ENCODE assay signal across 12 cellular contexts in the genomic region with DNA sequence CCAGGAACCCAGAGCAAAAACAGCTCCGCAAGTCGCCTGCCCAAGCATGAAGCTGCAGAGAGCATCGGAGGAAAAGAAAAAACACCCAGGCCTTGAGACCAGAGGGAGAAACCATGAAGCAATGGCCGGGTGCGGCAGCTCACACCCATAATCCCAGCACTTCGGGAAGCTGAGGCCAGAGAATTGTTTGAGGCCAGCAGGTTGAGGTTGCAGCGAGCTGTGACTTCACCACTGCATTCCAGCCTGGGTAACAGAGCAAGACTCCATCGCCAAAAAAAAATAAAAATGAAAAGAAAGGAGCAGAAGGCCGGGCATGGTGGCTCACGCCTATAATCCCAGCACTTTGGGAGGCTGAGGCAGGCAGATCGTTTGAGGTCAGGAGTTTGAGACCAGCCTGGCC. TPM values are rescaled to one million over a fixed set of nuclear protein-coding genes. Genes with fewer than 3 reads are reported as not detected.
DNase-seq lines count a peak whose midpoint lies in the region; ATAC-seq and TF ChIP-seq lines count a peak whose summit lies in the region.
"Had no signal": no experiment of that assay in that cellular context is flagged by ENCODE, and none has a peak within 500 bp of the region (broad histone marks: within the 10 kb centered on the region; RNA-seq: fewer than 3 reads in every experiment).

No MANE protein-coding gene starts in this region.

- H3K9me3 ChIP-seq in trophoblast cell (ENCODE audit: insufficient read depth, low read depth, low read length), result no peaks in the 10 kb centered on the region
- no peaks in the 10 kb centered on the region for H3K9me3 ChIP-seq in upper lobe of left lung
- H3K9me3 ChIP-seq: Caco-2, HAP-1 had no signal

- H3K18ac ChIP-seq in trophoblast cell (ENCODE audit: low read length), result no peak overlapping the region

- POLR2A ChIA-PET in RWPE1 (lab: Yijun Ruan, JAX; ENCODE audit: low non-redundant PET), result interaction anchor here (0.6 kb wide), 1 partner anchor 127 kb away, joined by 3 read pairs; no protein-coding TSS in a partner anchor

- peak overlapping the region; percentile 56 for H2BK12ac ChIP-seq in trophoblast cell (ENCODE audit: low read length)

- WGBS in trophoblast cell (ENCODE audit: extremely low coverage, insufficient coverage, insufficient read length), result no CpG with 5 or more reads among the region's 11 CpGs
- WGBS in upper lobe of left lung, 2 donors, result 89 to 93% methylated on average over 11 of the region's 11 CpGs

- H2AFZ ChIP-seq in trophoblast cell (ENCODE audit: insufficient read depth, low read length, poor library complexity), result no peak overlapping the region
- H2AFZ ChIP-seq: GM23248 had no signal

- H3K27ac Mint-ChIP-seq in nephron progenitor cell, result peak overlapping the region; percentile 96
- H3K27ac Mint-ChIP-seq in activated CD4-positive, alpha-beta T cell treated with anti-CD3 and anti-CD28 coated beads, Interleukin-2, amount 10 ng/mL, durations not matched to agents 24 days and 14 days, result no peak overlapping the region
- H3K27ac Mint-ChIP-seq: B cell; CD4-positive, alpha-beta T cell had no signal

- peak overlapping the region; percentile 45 for H3K4me3 Mint-ChIP-seq in nephron progenitor cell
- no peak overlapping the region for H3K4me3 Mint-ChIP-seq in activated CD4-positive, alpha-beta T cell treated with anti-CD3 and anti-CD28 coated beads, Interleukin-2, amount 10 ng/mL, durations not matched to agents 24 days and 14 days
- H3K4me3 Mint-ChIP-seq: B cell; CD4-positive, alpha-beta T cell had no signal

- H3K23ac ChIP-seq in trophoblast cell (ENCODE audit: low read length), result no peak overlapping the region

- no peak overlapping the region for H3K4ac ChIP-seq in trophoblast cell (ENCODE audit: low read depth, low read length)

- H2AK5ac ChIP-seq in trophoblast cell (ENCODE audit: low read length), result no peak overlapping the region

- H4K8ac ChIP-seq in trophoblast cell (ENCODE audit: low read depth, low read length), result no peak overlapping the region

- intact Hi-C loops in activated CD4-positive, alpha-beta T cell treated with anti-CD3 and anti-CD28 coated beads, Interleukin-2, amount 10 ng/mL, durations not matched to agents 24 days and 14 days (cut with micrococcal nuclease), result loop anchor here (5.0 kb wide), 1 partner anchor 715 kb away; no protein-coding TSS in a partner anchor

- TF ChIP-seq POLR2A in upper lobe of left lung (IDR thresholded peaks at IDR 0.05), result no peak

- H3K36me3 ChIP-seq in trophoblast cell (ENCODE audit: control insufficient read depth in 1 of 2, insufficient read depth in 2 of 2, low read length in 2 of 2), result no peaks in the 10 kb centered on the region
- no peaks in the 10 kb centered on the region for H3K36me3 ChIP-seq in upper lobe of left lung
- H3K36me3 ChIP-seq: HAP-1 had no signal

- TF ChIP-seq CTCF in RWPE1 (conservative IDR thresholded peaks at IDR 0.05; ENCODE audit: low read depth) (no peak), nephron progenitor cell (IDR thresholded peaks at IDR 0.05) (no peak), upper lobe of left lung (IDR thresholded peaks at IDR 0.05) (no peak)

- H3K4me2 ChIP-seq in trophoblast cell (ENCODE audit: low read length), result no peak overlapping the region

- DNase-seq in RWPE1 (ENCODE audit: low spot score), result no peak
- no peak for DNase-seq in nephron progenitor cell
- DNase-seq in trophoblast cell, result no peak
- no peak for DNase-seq in upper lobe of left lung
- no peak for DNase-seq in SK-N-DZ (ENCODE audit: low spot score)
- no peak for DNase-seq in activated CD4-positive, alpha-beta T cell treated with anti-CD3 and anti-CD28 coated beads, Interleukin-2, amount 10 ng/mL, durations not matched to agents 24 days and 14 days
- DNase-seq: Caco-2; CD4-positive, alpha-beta T cell; GM23248 had no signal

- H3K36me3 Mint-ChIP-seq in nephron progenitor cell (ENCODE audit: low read depth), result no peaks in the 10 kb centered on the region
- no peaks in the 10 kb centered on the region for H3K36me3 Mint-ChIP-seq in activated CD4-positive, alpha-beta T cell treated with anti-CD3 and anti-CD28 coated beads, Interleukin-2, amount 10 ng/mL, durations not matched to agents 24 days and 14 days (ENCODE audit: low read depth)

- peaks cover 48% of the 10 kb centered on the region for H3K4me1 Mint-ChIP-seq in nephron progenitor cell
- peaks cover 13% of the 10 kb centered on the region for H3K4me1 Mint-ChIP-seq in activated CD4-positive, alpha-beta T cell treated with anti-CD3 and anti-CD28 coated beads, Interleukin-2, amount 10 ng/mL, durations not matched to agents 24 days and 14 days
- H3K4me1 Mint-ChIP-seq: B cell had no signal

- no peak overlapping the region for H4K12ac ChIP-seq in trophoblast cell (ENCODE audit: low read depth, low read length)

- H3K27me3 Mint-ChIP-seq in nephron progenitor cell (ENCODE audit: low read depth, poor library complexity), result peaks cover 38% of the 10 kb centered on the region
- no peaks in the 10 kb centered on the region for H3K27me3 Mint-ChIP-seq in activated CD4-positive, alpha-beta T cell treated with anti-CD3 and anti-CD28 coated beads, Interleukin-2, amount 10 ng/mL, durations not matched to agents 24 days and 14 days

- no peak for ATAC-seq in upper lobe of left lung (ENCODE audit: low FRiP score in 2 of 2)

- H3K9me3 Mint-ChIP-seq in nephron progenitor cell, result no peaks in the 10 kb centered on the region
- no peaks in the 10 kb centered on the region for H3K9me3 Mint-ChIP-seq in activated CD4-positive, alpha-beta T cell treated with anti-CD3 and anti-CD28 coated beads, Interleukin-2, amount 10 ng/mL, durations not matched to agents 24 days and 14 days
- H3K9me3 Mint-ChIP-seq: CD4-positive, alpha-beta T cell had no signal

- no peaks in the 10 kb centered on the region for H3K27me3 ChIP-seq in trophoblast cell (ENCODE audit: insufficient read depth, low read length)
- H3K27me3 ChIP-seq in upper lobe of left lung, result no peaks in the 10 kb centered on the region

- CTCF ChIA-PET in RWPE1 (lab: Yijun Ruan, JAX), result no interaction called here

- H3K14ac ChIP-seq in trophoblast cell (ENCODE audit: low read length), result no peak overlapping the region

- H3K4me1 ChIP-seq in trophoblast cell (ENCODE audit: control insufficient read depth in 1 of 2, insufficient read depth in 2 of 2, low read length in 2 of 2) (peaks cover 0 to 4% of the 10 kb centered on the region in 2 experiments), upper lobe of left lung (no peaks in the 10 kb centered on the region)
- H3K4me1 ChIP-seq: HAP-1 had no signal

- no peak overlapping the region for H4K91ac ChIP-seq in trophoblast cell (ENCODE audit: low read depth, low read length)

- no peaks in the 10 kb centered on the region for H3K79me1 ChIP-seq in trophoblast cell (ENCODE audit: low read length)

- H2BK5ac ChIP-seq in trophoblast cell (ENCODE audit: low read depth, low read length, poor library complexity), result no peak overlapping the region

- no peaks in the 10 kb centered on the region for H3K79me2 ChIP-seq in trophoblast cell (ENCODE audit: control insufficient read depth, insufficient read depth, low read length, poor library complexity)

- no peak overlapping the region for H3K9ac ChIP-seq in trophoblast cell (ENCODE audit: low read length)
- H3K9ac ChIP-seq: GM23248 had no signal

- peak overlapping the region; percentile 47; the same call in 1 of the 2 replicates for H3K27ac ChIP-seq in RWPE1
- H3K27ac ChIP-seq in trophoblast cell (ENCODE audit: low read depth, low read length), result no peak overlapping the region
- H3K27ac ChIP-seq in upper lobe of left lung, result no peak overlapping the region
- H3K27ac ChIP-seq: C4-2B, GM23248 had no signal

- H3K4me3 ChIP-seq in trophoblast cell (ENCODE audit: low read depth, low read length) (no peak overlapping the region), upper lobe of left lung (no peak overlapping the region)
- H3K4me3 ChIP-seq: GM23248, HAP-1 had no signal

- no peak overlapping the region for H2BK120ac ChIP-seq in trophoblast cell (ENCODE audit: insufficient read depth, low read length, poor library complexity)

- no peak for TF ChIP-seq EP300 in upper lobe of left lung (IDR thresholded peaks at IDR 0.05)

RNA-seq across cellular contexts. Expression of a gene that starts 40.3 kb away (rescaled TPM):
- 4.3 and 4.4 TPM in 2 replicates for polyA plus RNA-seq in trophoblast cell (2013)
- total RNA-seq in upper lobe of left lung, result 1 to 10 TPM; 1.8 to 9.4 (median 3.4) TPM
- 9.4 and 10.1 TPM in 2 replicates for polyA plus RNA-seq in SK-N-DZ (2014; cell fraction: cytosol; rRNA removed)
- polyA plus RNA-seq in SK-N-DZ (2014; cell fraction: nucleus; rRNA removed), result 1.7 and 4.8 TPM in 2 replicates
- 10.9 and 11.1 TPM in 2 replicates for total RNA-seq in activated CD4-positive, alpha-beta T cell treated with anti-CD3 and anti-CD28 coated beads, Interleukin-2, amount 10 ng/mL, durations not matched to agents 24 days and 14 days
